Comparison of ENCODE assay signal across 9 cellular contexts in the genomic region with DNA sequence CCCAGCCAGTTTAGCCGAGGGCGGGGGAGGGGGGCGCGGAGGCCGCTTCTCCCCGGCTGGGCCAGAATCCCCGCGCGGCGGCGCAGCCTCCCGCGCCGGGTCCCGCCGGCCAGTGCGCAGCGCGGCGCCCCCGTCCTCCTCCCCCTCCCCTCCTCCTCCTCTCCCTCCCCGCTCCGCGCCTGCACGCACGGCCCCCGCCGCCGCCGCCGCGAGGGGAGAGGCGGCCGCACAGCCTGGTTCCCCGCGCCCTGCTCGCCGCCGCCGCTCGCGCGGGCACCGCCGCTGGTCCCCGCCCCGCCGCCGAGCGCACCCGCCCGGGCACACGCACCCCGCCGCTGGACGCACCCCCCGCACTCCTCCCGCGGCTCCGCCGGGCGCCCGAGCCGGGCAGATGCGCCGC. TPM values are rescaled to one million over a fixed set of nuclear protein-coding genes. Genes with fewer than 3 reads are reported as not detected.
DNase-seq lines count a peak whose midpoint lies in the region; ATAC-seq, FAIRE-seq and TF ChIP-seq lines count a peak whose summit lies in the region.
"Had no signal": no experiment of that assay in that cellular context is flagged by ENCODE, and none has a peak within 500 bp of the region (broad histone marks: within the 10 kb centered on the region; RNA-seq: fewer than 3 reads in every experiment).

A gene with protein sequence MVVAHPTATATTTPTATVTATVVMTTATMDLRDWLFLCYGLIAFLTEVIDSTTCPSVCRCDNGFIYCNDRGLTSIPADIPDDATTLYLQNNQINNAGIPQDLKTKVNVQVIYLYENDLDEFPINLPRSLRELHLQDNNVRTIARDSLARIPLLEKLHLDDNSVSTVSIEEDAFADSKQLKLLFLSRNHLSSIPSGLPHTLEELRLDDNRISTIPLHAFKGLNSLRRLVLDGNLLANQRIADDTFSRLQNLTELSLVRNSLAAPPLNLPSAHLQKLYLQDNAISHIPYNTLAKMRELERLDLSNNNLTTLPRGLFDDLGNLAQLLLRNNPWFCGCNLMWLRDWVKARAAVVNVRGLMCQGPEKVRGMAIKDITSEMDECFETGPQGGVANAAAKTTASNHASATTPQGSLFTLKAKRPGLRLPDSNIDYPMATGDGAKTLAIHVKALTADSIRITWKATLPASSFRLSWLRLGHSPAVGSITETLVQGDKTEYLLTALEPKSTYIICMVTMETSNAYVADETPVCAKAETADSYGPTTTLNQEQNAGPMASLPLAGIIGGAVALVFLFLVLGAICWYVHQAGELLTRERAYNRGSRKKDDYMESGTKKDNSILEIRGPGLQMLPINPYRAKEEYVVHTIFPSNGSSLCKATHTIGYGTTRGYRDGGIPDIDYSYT (plus strand): TSS at position 351 of the 400 bp plus-strand sequence. CDS start 80,337 bp downstream, outside the sequence.

- intact Hi-C loops in gastrocnemius medialis (cut with DNase I; ENCODE audit: low total_unique reads): no loop called here

- POLR2A ChIA-PET in GM10248 (lab: Yijun Ruan, JAX): no interaction called here

- TF ChIP-seq POLR2A in gastrocnemius medialis (IDR thresholded peaks at IDR 0.05): no peak

- CTCF ChIA-PET in GM10248 (lab: Yijun Ruan, JAX): no interaction called here

- H3K27ac ChIP-seq in SJSA1 (no peak within 1 kb of the TSS), gastrocnemius medialis (peak within 1 kb of the TSS; percentile 58 to 72 (median 60))

- H3K36me3 ChIP-seq in SJSA1 (no peaks in the 10 kb centered on the region), gastrocnemius medialis (no peaks in the 10 kb centered on the region), HAP-1 (replicated peaks) (no peaks in the 10 kb centered on the region)

- H3K9me3 ChIP-seq in SJSA1 (replicated peaks): no peaks in the 10 kb centered on the region
- no peaks in the 10 kb centered on the region for H3K9me3 ChIP-seq in gastrocnemius medialis
- H3K9me3 ChIP-seq in HAP-1: no peaks in the 10 kb centered on the region

- H3K27me3 ChIP-seq in SJSA1 (replicated peaks) (peaks cover 24% of the 10 kb centered on the region), gastrocnemius medialis (peaks cover 0 to 3% (median 0%) of the 10 kb centered on the region in 3 donors), HAP-1 (ENCODE audit: low read depth) (peaks cover 32% of the 10 kb centered on the region)

- DNase-seq in COLO668 (lab: John Stamatoyannopoulos, UW; ENCODE audit: unreplicated experiment) (peak; percentile 25), SJSA1 (ENCODE audit: low read depth in 1 of 2, low spot score in 2 of 2) (no peak), frontal cortex (ENCODE audit: low spot score in 2 of 2) (peak; percentile 63 to 79), gastrocnemius medialis (no peak), HAP-1 (ENCODE audit: low spot score in 2 of 2) (no peak), AML-193 (lab: John Stamatoyannopoulos, UW) (no peak), NCI-H1092 treated with DMSO at 0.1 percent for 48 hours (lab: John Stamatoyannopoulos, UW) (no peak), GM10248 (ENCODE audit: extremely low spot score) (no peak)
- DNase-seq: activated CD4-positive, alpha-beta T cell treated with anti-CD3 and anti-CD28 coated beads, Interleukin-2, amount 50 U/mL, for 1 hour had no signal

- in situ Hi-C loops in gastrocnemius medialis (cut with MboI; ENCODE audit: low sequenced_read_pairs in 4 of 4) (no loop called here), HAP-1 (cut with MboI; ENCODE audit: low sequenced_read_pairs) (no loop called here)

- FAIRE-seq in frontal cortex (lab: Jason Lieb, UNC): no peak

- ATAC-seq in gastrocnemius medialis: no peak

- TF ChIP-seq CTCF in gastrocnemius medialis (IDR thresholded peaks at IDR 0.05 in 4 of 5, conservative IDR thresholded peaks at IDR 0.05 in 1 of 5): no peak
- no peak for TF ChIP-seq CTCF in GM10248 (IDR thresholded peaks at IDR 0.05; ENCODE audit: control extremely low read depth, extremely low read depth, low read depth, missing control alignments)

- H3K4me3 ChIP-seq in SJSA1: peak within 1 kb of the TSS; percentile 38
- peak within 1 kb of the TSS; percentile 49 to 67 (median 56) for H3K4me3 ChIP-seq in gastrocnemius medialis
- no peak within 1 kb of the TSS for H3K4me3 ChIP-seq in HAP-1

- H3K4me1 ChIP-seq in SJSA1 (replicated peaks): peaks cover 45% of the 10 kb centered on the region
- peaks cover 18 to 27% of the 10 kb centered on the region in 2 donors for H3K4me1 ChIP-seq in gastrocnemius medialis
- H3K4me1 ChIP-seq in HAP-1: no peaks in the 10 kb centered on the region

RNA-seq across cellular contexts. Expression of the gene that starts here (rescaled TPM):
- total RNA-seq in SJSA1 (2014; rRNA removed; shearing (Covaris generic)): 0.18 TPM in 1 of 2 replicates, not detected in the other
- 4.5 TPM for total RNA-seq in frontal cortex
- total RNA-seq in gastrocnemius medialis: not detected

Comparison
In these comparisons a context has a peak if more than half of its experiments do, and no peak if none do; other contexts are left out.
1. DNase-seq: peak in COLO668 (single experiment) and frontal cortex (2 of 2); none in SJSA1 (0 of 2), gastrocnemius medialis (0 of 2), HAP-1 (0 of 2), AML-193 (0 of 2), NCI-H1092 treated with DMSO at 0.1 percent for 48 hours (single experiment) and GM10248 (single experiment).